In the genomic region with DNA sequence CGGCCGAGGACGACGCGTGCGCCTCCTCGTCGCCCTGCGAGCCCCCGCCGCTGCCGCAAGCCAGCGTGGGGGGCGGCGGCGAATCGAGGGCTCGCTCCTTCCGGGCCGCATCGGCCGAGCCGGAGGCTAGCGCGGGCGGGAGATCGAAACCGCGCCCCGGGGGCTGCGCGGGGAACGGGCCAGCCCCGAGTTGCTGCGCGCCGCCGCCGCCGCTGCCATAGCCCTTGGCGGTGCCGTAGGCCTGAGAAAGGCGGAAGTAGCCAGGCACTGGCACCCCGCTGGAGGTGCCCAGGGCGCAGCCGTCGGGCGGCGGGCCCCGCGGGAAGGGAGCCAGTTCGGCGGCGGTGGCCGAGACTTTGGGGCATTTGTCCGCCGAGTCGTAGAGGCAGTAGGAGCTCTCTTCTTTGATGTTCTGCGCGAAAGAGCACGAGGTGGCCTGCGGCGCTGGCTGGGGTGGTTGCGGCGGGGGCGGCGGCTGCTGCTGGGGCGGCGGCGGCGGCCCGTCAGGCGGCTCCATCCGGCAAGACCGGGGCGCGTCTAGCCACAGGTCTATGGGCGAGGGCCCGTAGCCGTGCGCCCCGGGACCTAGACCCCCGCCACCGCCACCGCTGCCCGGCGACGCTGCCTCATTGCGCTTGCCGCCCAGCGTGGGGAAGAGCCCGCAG, we compare ENCODE assay signal across 9 cellular contexts. TPM values are rescaled to one million over a fixed set of nuclear protein-coding genes. Genes with fewer than 3 reads are reported as not detected.
DNase-seq lines count a peak whose midpoint lies in the region; ATAC-seq, FAIRE-seq and TF ChIP-seq lines count a peak whose summit lies in the region.
"Had no signal": no experiment of that assay in that cellular context is flagged by ENCODE, and none has a peak within 500 bp of the region (broad histone marks: within the 10 kb centered on the region; RNA-seq: fewer than 3 reads in every experiment).

No MANE protein-coding gene starts in this region.

- H3K27ac Mint-ChIP-seq in WTC11, result no peak overlapping the region
- no peak overlapping the region for H3K27ac Mint-ChIP-seq in stimulated activated effector memory CD8-positive, alpha-beta T cell treated with anti-CD3 and anti-CD28 coated beads, Interleukin-12 subunit alpha, Interleukin-12 subunit beta, amount 100 ng/mL, for 72 hours

- no peak for TF ChIP-seq RAD21 in A549 (conservative IDR thresholded peaks at IDR 0.05 in 1 of 2, IDR thresholded peaks at IDR 0.05 in 1 of 2)

- no peak overlapping the region for H3K4me3 Mint-ChIP-seq in WTC11
- H3K4me3 Mint-ChIP-seq in stimulated activated effector memory CD8-positive, alpha-beta T cell treated with anti-CD3 and anti-CD28 coated beads, Interleukin-12 subunit alpha, Interleukin-12 subunit beta, amount 100 ng/mL, for 72 hours, result peak overlapping the region; percentile 63

- H3K4me3 ChIP-seq in A549 (peak overlapping the region; percentile 54), hepatocyte (peak overlapping the region; percentile 61)

- no peak for FAIRE-seq in A549 (lab: Jason Lieb, UNC)
- FAIRE-seq in frontal cortex (lab: Jason Lieb, UNC), result no peak
- FAIRE-seq: bronchial epithelial cell had no signal

- H3K4me1 ChIP-seq in A549 (peaks cover 4% of the 10 kb centered on the region; the same call in 1 of the 3 replicates), hepatocyte (ENCODE audit: insufficient read depth) (peaks cover 10% of the 10 kb centered on the region)

- H3K79me2 ChIP-seq in hepatocyte, result peaks cover 99% of the 10 kb centered on the region

- no peak for TF ChIP-seq CTCF in A549 (IDR thresholded peaks at IDR 0.05)
- no peak for TF ChIP-seq CTCF in WTC11 (IDR thresholded peaks at IDR 0.05)
- TF ChIP-seq CTCF in hepatocyte (IDR thresholded peaks at IDR 0.05; ENCODE audit: poor library complexity), result no peak

- H3K27me3 ChIP-seq in hepatocyte, result peaks cover 99% of the 10 kb centered on the region

- H4K20me1 ChIP-seq in hepatocyte (ENCODE audit: insufficient read depth, poor library complexity, severe bottlenecking), result peaks cover 16% of the 10 kb centered on the region

- POLR2A ChIA-PET in A549 (lab: Yijun Ruan, JAX) (interaction anchor here (1.1 kb wide), 1 partner anchor 59 kb away, joined by 4 read pairs; no protein-coding TSS in a partner anchor), WTC11 (lab: Charles Lee) (no interaction called here)

- 0 out of 2 replicates have a peak, but pooled peaks cover 2% of the 10 kb centered on the region for H3K36me3 Mint-ChIP-seq in WTC11
- H3K36me3 Mint-ChIP-seq in stimulated activated effector memory CD8-positive, alpha-beta T cell treated with anti-CD3 and anti-CD28 coated beads, Interleukin-12 subunit alpha, Interleukin-12 subunit beta, amount 100 ng/mL, for 72 hours, result no peaks in the 10 kb centered on the region

- TF ChIP-seq EP300 in A549 (IDR thresholded peaks at IDR 0.05), result no peak

- ATAC-seq in A549 (peak; percentile 36 to 51; a peak in 4 of 6 replicates), GM18867 (IDR thresholded peaks at IDR 0.05; ENCODE audit: unreplicated experiment) (peak; percentile 62), WTC11 (no peak), GM19035 (IDR thresholded peaks at IDR 0.05; ENCODE audit: unreplicated experiment) (no peak)
- ATAC-seq in stimulated activated effector memory CD8-positive, alpha-beta T cell treated with anti-CD3 and anti-CD28 coated beads, Interleukin-12 subunit alpha, Interleukin-12 subunit beta, amount 100 ng/mL, for 72 hours, result peak; percentile 81

- H3K9me2 ChIP-seq in hepatocyte (replicated peaks; ENCODE audit: insufficient read depth), result no peaks in the 10 kb centered on the region

- peaks cover 99% of the 10 kb centered on the region for H3K27me3 Mint-ChIP-seq in WTC11 (ENCODE audit: low read depth)

- CTCF ChIA-PET in A549 (lab: Yijun Ruan, JAX) (interaction anchor here (1.3 to 6.1 kb wide), 4 partner anchors 8 to 22 kb away, joined by 3 to 47 read pairs (median 4); no protein-coding TSS in a partner anchor), WTC11 (lab: Charles Lee) (interaction anchor here (0.9 to 1.4 kb wide), 3 partner anchors 12 to 23 kb away, joined by 3 to 5 read pairs (median 4); no protein-coding TSS in a partner anchor)

- H3K36me3 ChIP-seq in hepatocyte (replicated peaks; ENCODE audit: insufficient read depth, low read depth), result no peaks in the 10 kb centered on the region

- H3K9me3 Mint-ChIP-seq in WTC11, result no peaks in the 10 kb centered on the region
- H3K9me3 Mint-ChIP-seq in stimulated activated effector memory CD8-positive, alpha-beta T cell treated with anti-CD3 and anti-CD28 coated beads, Interleukin-12 subunit alpha, Interleukin-12 subunit beta, amount 100 ng/mL, for 72 hours, result no peaks in the 10 kb centered on the region

- peak overlapping the region; percentile 74 for H3K4me2 ChIP-seq in A549
- H3K4me2 ChIP-seq in hepatocyte, result peak overlapping the region; percentile 96

- peaks cover 21% of the 10 kb centered on the region for H3K4me1 Mint-ChIP-seq in WTC11
- H3K4me1 Mint-ChIP-seq in stimulated activated effector memory CD8-positive, alpha-beta T cell treated with anti-CD3 and anti-CD28 coated beads, Interleukin-12 subunit alpha, Interleukin-12 subunit beta, amount 100 ng/mL, for 72 hours, result peaks cover 31% of the 10 kb centered on the region

- peak overlapping the region; percentile 45 for H2AFZ ChIP-seq in hepatocyte

- H3K9me3 ChIP-seq in A549 (no peaks in the 10 kb centered on the region), hepatocyte (ENCODE audit: low read depth) (no peaks in the 10 kb centered on the region)

- H3K27ac ChIP-seq in A549 (peak overlapping the region; percentile 88 to 90), hepatocyte (peak overlapping the region; percentile 96)

- WGBS in A549 (ENCODE audit: missing lambda C conversion rate), result 89% methylated on average over 29 of the region's 92 CpGs
- under 1% methylated on average over 61 of the region's 92 CpGs for WGBS in hepatocyte (ENCODE audit: low lambda C conversion rate, missing lambda C conversion rate)

- TF ChIP-seq POLR2A in A549 (IDR thresholded peaks at IDR 0.05; ENCODE audit: low read length), result peak; percentile 27

- DNase-seq in A549 (ENCODE audit: low read depth in 1 of 2, low spot score in 1 of 2) (no peak), WTC11 (ENCODE audit: low spot score) (no peak), hepatocyte (ENCODE audit: low spot score) (no peak), frontal cortex (ENCODE audit: low spot score in 2 of 2) (no peak), D341Med (ENCODE audit: low spot score) (no peak)
- DNase-seq in stimulated activated effector memory CD8-positive, alpha-beta T cell treated with anti-CD3 and anti-CD28 coated beads, Interleukin-12 subunit alpha, Interleukin-12 subunit beta, amount 100 ng/mL, for 72 hours (ENCODE audit: low spot score in 2 of 2), result no peak

TF ChIP-seq in WTC11, 78 proteins besides CTCF, POLR2A, EP300 and RAD21 (continues in another document):
- TF ChIP-seq ZNF121 (CRISPR knock-in tag; IDR thresholded peaks at IDR 0.05), result no peak
- TF ChIP-seq GRHL2 (CRISPR knock-in tag; IDR thresholded peaks at IDR 0.05; ENCODE audit: insufficient replicate concordance, severe bottlenecking), result no peak
- no peak for TF ChIP-seq NFE2L1 (CRISPR knock-in tag; IDR thresholded peaks at IDR 0.05)
- TF ChIP-seq GTF2I (CRISPR knock-in tag; conservative IDR thresholded peaks at IDR 0.05), result no peak
- TF ChIP-seq GABPB1 (CRISPR knock-in tag; IDR thresholded peaks at IDR 0.05), result no peak

RNA-seq across cellular contexts. Expression of a gene that starts 0.6 kb away (rescaled TPM):
- 5.7 and 7.7 TPM in 2 replicates for polyA plus RNA-seq in A549 (2011; rRNA removed)
- 4.5 and 5.1 TPM in 2 replicates for polyA plus RNA-seq in A549 (2012; cell fraction: cytosol; rRNA removed)
- polyA plus RNA-seq in A549 (2012; cell fraction: nucleus; rRNA removed), result 2.4 and 4.6 TPM in 2 replicates
- polyA plus RNA-seq in A549 (2017; fragmentation: RNase III; extraction: RNeasy Plus Mini Kit Qiagen cat#74134 plus additional on column Dnase treatment), result 5.0 to 5.7 TPM (median 5.2 TPM) in 3 replicates
- polyA minus RNA-seq in A549 (2011; rRNA and poly(A)+ RNA removed), result 3.9 and 4.2 TPM in 2 replicates
- total RNA-seq in WTC11 (2021), result 0.07 TPM in 1 of 3 replicates, not detected in the others
- total RNA-seq in hepatocyte, result 9.9 and 15.1 TPM in 2 replicates
- polyA plus RNA-seq in hepatocyte, result 7.7 and 8.1 TPM in 2 replicates
- total RNA-seq in frontal cortex, result not detected
- total RNA-seq: bronchial epithelial cell had no signal

RNA-seq across cellular contexts. Expression of a gene that starts 8.2 kb away (rescaled TPM):
- polyA plus RNA-seq in A549 (2011; rRNA removed) (1.1 and 1.4 TPM in 2 replicates), A549 (2017; fragmentation: RNase III; extraction: RNeasy Plus Mini Kit Qiagen cat#74134 plus additional on column Dnase treatment) (1.1 to 1.4 TPM (median 1.3 TPM) in 3 replicates), hepatocyte (3.5 and 4.4 TPM in 2 replicates)
- 0.91 and 1.2 TPM in 2 replicates for polyA plus RNA-seq in A549 (2012; cell fraction: cytosol; rRNA removed)
- 2.6 and 4.6 TPM in 2 replicates for polyA plus RNA-seq in A549 (2012; cell fraction: nucleus; rRNA removed)
- polyA minus RNA-seq in A549 (2011; rRNA and poly(A)+ RNA removed), result 0.44 TPM in 1 of 2 replicates, not detected in the other
- total RNA-seq in WTC11 (2021) (not detected in 3 replicates), hepatocyte (3.6 and 5.9 TPM in 2 replicates), frontal cortex (not detected)
- total RNA-seq: bronchial epithelial cell had no signal

RNA-seq across cellular contexts. Expression of a gene that starts 11.5 kb away (rescaled TPM):
- polyA plus RNA-seq in A549 (2011; rRNA removed) (0.68 and 0.69 TPM in 2 replicates), A549 (2017; fragmentation: RNase III; extraction: RNeasy Plus Mini Kit Qiagen cat#74134 plus additional on column Dnase treatment) (0.59 to 0.84 TPM (median 0.61 TPM) in 3 replicates), hepatocyte (5.4 and 7.6 TPM in 2 replicates)
- 0.52 and 0.73 TPM in 2 replicates for polyA plus RNA-seq in A549 (2012; cell fraction: cytosol; rRNA removed)
- 0.36 and 0.40 TPM in 2 replicates for polyA plus RNA-seq in A549 (2012; cell fraction: nucleus; rRNA removed)
- 0.25 and 0.44 TPM in 2 replicates for polyA minus RNA-seq in A549 (2011; rRNA and poly(A)+ RNA removed)
- total RNA-seq in WTC11 (2021) (not detected in 3 replicates), hepatocyte (6.4 and 9.6 TPM in 2 replicates), frontal cortex (not detected)
- total RNA-seq: bronchial epithelial cell had no signal

RNA-seq across cellular contexts. Expression of a gene that starts 17.1 kb away (rescaled TPM):
- polyA plus RNA-seq in A549 (2011; rRNA removed) (3.3 and 4.1 TPM in 2 replicates), A549 (2017; fragmentation: RNase III; extraction: RNeasy Plus Mini Kit Qiagen cat#74134 plus additional on column Dnase treatment) (3.7 to 4.8 TPM (median 4.5 TPM) in 3 replicates), hepatocyte (1.0 TPM in 1 of 2 replicates, not detected in the other)
- 3.1 and 3.5 TPM in 2 replicates for polyA plus RNA-seq in A549 (2012; cell fraction: cytosol; rRNA removed)
- 2.0 and 2.4 TPM in 2 replicates for polyA plus RNA-seq in A549 (2012; cell fraction: nucleus; rRNA removed)
- 1.7 and 2.3 TPM in 2 replicates for polyA minus RNA-seq in A549 (2011; rRNA and poly(A)+ RNA removed)
- total RNA-seq in WTC11 (2021) (not detected in 3 replicates), hepatocyte (0.32 and 0.83 TPM in 2 replicates), frontal cortex (not detected)
- total RNA-seq: bronchial epithelial cell had no signal

RNA-seq across cellular contexts. Expression of a gene that starts 21.2 kb away (rescaled TPM):
- polyA plus RNA-seq in A549 (2011; rRNA removed), result 3.3 TPM in 2 replicates
- 6.1 and 9.5 TPM in 2 replicates for polyA plus RNA-seq in A549 (2012; cell fraction: cytosol; rRNA removed)
- polyA plus RNA-seq in A549 (2012; cell fraction: nucleus; rRNA removed), result 14.6 and 17.5 TPM in 2 replicates
- polyA plus RNA-seq in A549 (2017; fragmentation: RNase III; extraction: RNeasy Plus Mini Kit Qiagen cat#74134 plus additional on column Dnase treatment), result 5.8 to 11.4 TPM (median 8.7 TPM) in 3 replicates
- 1.5 and 2.5 TPM in 2 replicates for polyA minus RNA-seq in A549 (2011; rRNA and poly(A)+ RNA removed)
- total RNA-seq in WTC11 (2021), result 0.11 TPM in 1 of 3 replicates, not detected in the others
- total RNA-seq in hepatocyte, result 0.83 and 3.0 TPM in 2 replicates
- 4.1 and 4.5 TPM in 2 replicates for polyA plus RNA-seq in hepatocyte
- total RNA-seq in frontal cortex, result not detected
- total RNA-seq: bronchial epithelial cell had no signal

Comparison
In these comparisons a context has a peak if more than half of its experiments do, and no peak if none do; other contexts are left out.
1. ATAC-seq: peak in A549 (2 of 2), GM18867 (single experiment) and stimulated activated effector memory CD8-positive, alpha-beta T cell treated with anti-CD3 and anti-CD28 coated beads, Interleukin-12 subunit alpha, Interleukin-12 subunit beta, amount 100 ng/mL, for 72 hours (single experiment); none in WTC11 (single experiment) and GM19035 (single experiment).
2. RNA of a gene that starts 0.6 kb away (total RNA-seq): 9.9 to 15.1 TPM in hepatocyte; 0.07 TPM in WTC11 and not detected in frontal cortex (single experiment); every median in the first group is over 10 times any median in the second.